Comparison of ENCODE assay signal across 16 cellular contexts in genomic region chr16:65227041-65227835, GRCh38.
DNase-seq lines count a peak whose midpoint lies in the region; ATAC-seq, FAIRE-seq and TF ChIP-seq lines count a peak whose summit lies in the region.
"Had no signal": no experiment of that assay in that cellular context is flagged by ENCODE, and none has a peak within 500 bp of the region (broad histone marks: within the 10 kb centered on the region; RNA-seq: fewer than 3 reads in every experiment).

No MANE protein-coding gene starts in this region.

- H3F3A ChIP-seq in GM23338 (replicated peaks; ENCODE audit: low read depth): peaks cover 32% of the 10 kb centered on the region
- no peaks in the 10 kb centered on the region for H3F3A ChIP-seq in neural cell (ENCODE audit: insufficient read depth, low read length, poor library complexity, severe bottlenecking)

- peak; percentile 23 for TF ChIP-seq EP300 in neural cell (conservative IDR thresholded peaks at IDR 0.05; ENCODE audit: poor library complexity, severe bottlenecking)

- no peak overlapping the region for H2BK12ac ChIP-seq in H9 (ENCODE audit: insufficient read length, low read depth, low read length)

- peak; percentile 13 for FAIRE-seq in bronchial epithelial cell (lab: Jason Lieb, UNC)
- FAIRE-seq: G401.6, GM12892 had no signal

- H3K4ac ChIP-seq in H9 (ENCODE audit: low read depth, low read length): no peak overlapping the region

- H3K18ac ChIP-seq in H9 (ENCODE audit: insufficient read length, low read depth, low read length): no peak overlapping the region

- H3K4me1 Mint-ChIP-seq in GM23338 (peaks cover 78% of the 10 kb centered on the region), type B pancreatic cell (ENCODE audit: unreplicated experiment) (peaks cover 32% of the 10 kb centered on the region), H9 (peaks cover 51 to 84% of the 10 kb centered on the region in 2 experiments)
- H3K4me1 Mint-ChIP-seq: CD4-positive, alpha-beta memory T cell had no signal

- no peak overlapping the region for H2AFZ ChIP-seq in GM23338
- no peak overlapping the region for H2AFZ ChIP-seq in neural cell (ENCODE audit: low read depth, low read length)
- no peak overlapping the region for H2AFZ ChIP-seq in H9 (ENCODE audit: low read length)

- H3K14ac ChIP-seq in H9 (ENCODE audit: insufficient read depth, low read length): no peak overlapping the region

- H2BK15ac ChIP-seq in H9 (ENCODE audit: low read depth, low read length): no peak overlapping the region

- H3K27me3 ChIP-seq in GM23338 (ENCODE audit: insufficient read depth): peaks cover 14% of the 10 kb centered on the region; the same call in 1 of the 2 replicates
- peaks cover 1% of the 10 kb centered on the region for H3K27me3 ChIP-seq in bronchial epithelial cell (ENCODE audit: control insufficient read depth, insufficient read depth, low read length)
- H3K27me3 ChIP-seq in neural cell (ENCODE audit: insufficient read depth, low read depth, low read length): no peaks in the 10 kb centered on the region
- H3K27me3 ChIP-seq in H9 (ENCODE audit: insufficient read depth, low read length): no peaks in the 10 kb centered on the region

- H3K4me3 ChIP-seq in GM23338: no peak overlapping the region
- no peak overlapping the region for H3K4me3 ChIP-seq in bronchial epithelial cell (ENCODE audit: low read depth, low read length)
- H3K4me3 ChIP-seq in neural cell (ENCODE audit: low read length): no peak overlapping the region
- H3K4me3 ChIP-seq: HAP-1 had no signal

- ATAC-seq in GM23338 (peak; percentile 9), HG02885 (IDR thresholded peaks at IDR 0.05; ENCODE audit: poor library complexity, unreplicated experiment) (no peak)

- no peak overlapping the region for H3K23ac ChIP-seq in H9 (ENCODE audit: insufficient read length, low read depth, low read length)

- DNase-seq in GM23338 (ENCODE audit: low spot score): peak; percentile 28
- no peak for DNase-seq in bronchial epithelial cell (ENCODE audit: low read depth)
- no peak for DNase-seq in type B pancreatic cell (ENCODE audit: extremely low spot score, unreplicated experiment)
- DNase-seq in H9: no peak
- DNase-seq: C1 segment of cervical spinal cord; Calu3; CD4-positive, alpha-beta memory T cell; COR-L47; DMS53; DMS79 treated with DMSO at 0.1 percent for 48 hours; HFFc6 had no signal

- H3K9ac ChIP-seq in neural cell (ENCODE audit: low read length) (no peak overlapping the region), H9 (ENCODE audit: extremely low read depth, insufficient read length, low read length) (no peak overlapping the region)

- H4K20me1 ChIP-seq in GM23338 (replicated peaks; ENCODE audit: insufficient read depth): peaks cover 21% of the 10 kb centered on the region; the same call in 1 of the 2 replicates
- H4K20me1 ChIP-seq in neural cell (ENCODE audit: insufficient read depth): no peaks in the 10 kb centered on the region
- H4K20me1 ChIP-seq in H9 (ENCODE audit: control insufficient read depth, insufficient read depth, insufficient read length): peaks cover 2% of the 10 kb centered on the region

- H3K23me2 ChIP-seq in H9 (ENCODE audit: insufficient read length, low read depth, low read length, poor library complexity, severe bottlenecking): peaks cover 3% of the 10 kb centered on the region

- H3K9me3 Mint-ChIP-seq in GM23338: no peaks in the 10 kb centered on the region
- no peaks in the 10 kb centered on the region for H3K9me3 Mint-ChIP-seq in type B pancreatic cell
- H3K9me3 Mint-ChIP-seq in H9: peaks cover 0 to 2% of the 10 kb centered on the region in 2 experiments; a peak in 1 of 5 replicates
- H3K9me3 Mint-ChIP-seq: HFFc6 had no signal

- no peak overlapping the region for H3K56ac ChIP-seq in H9 (ENCODE audit: insufficient read length, low read depth, low read length)

- H3K4me1 ChIP-seq in GM23338 (ENCODE audit: insufficient read depth) (peaks cover 65% of the 10 kb centered on the region), H9 (ENCODE audit: insufficient read depth, low read length) (peaks cover 4% of the 10 kb centered on the region; the same call in 1 of the 2 replicates)
- H3K4me1 ChIP-seq: HAP-1 had no signal

- TF ChIP-seq CTCF in GM23338 (conservative IDR thresholded peaks at IDR 0.05; ENCODE audit: low read depth in 2 of 2) (no peak), bronchial epithelial cell (IDR thresholded peaks at IDR 0.05; ENCODE audit: insufficient read depth, low read length, severe bottlenecking) (no peak), neural cell (IDR thresholded peaks at IDR 0.05; ENCODE audit: poor library complexity, severe bottlenecking) (no peak), type B pancreatic cell (conservative IDR thresholded peaks at IDR 0.05) (no peak), H9 (conservative IDR thresholded peaks at IDR 0.05) (no peak)

- H3K4me2 ChIP-seq in GM23338: peak overlapping the region; percentile 96; the same call in 1 of the 2 replicates
- H3K4me2 ChIP-seq in neural cell (ENCODE audit: low read length): no peak overlapping the region
- no peak overlapping the region for H3K4me2 ChIP-seq in H9 (ENCODE audit: insufficient read depth, insufficient read length, low read length)

- H4K91ac ChIP-seq in H9 (ENCODE audit: insufficient read length, low read depth, low read length): no peak overlapping the region

- H4K5ac ChIP-seq in H9 (ENCODE audit: insufficient read length, low read depth, low read length): no peak overlapping the region

- H2BK120ac ChIP-seq in H9 (ENCODE audit: low read depth, low read length, poor library complexity, severe bottlenecking): no peak overlapping the region

- no peak overlapping the region for H2AK5ac ChIP-seq in H9 (ENCODE audit: insufficient read length, low read length)

- H3K36me3 ChIP-seq in GM23338 (ENCODE audit: insufficient read depth) (peaks cover 27% of the 10 kb centered on the region), bronchial epithelial cell (ENCODE audit: control insufficient read depth, insufficient read depth, low read length) (no peaks in the 10 kb centered on the region), neural cell (ENCODE audit: insufficient read depth, low read length) (no peaks in the 10 kb centered on the region)
- H3K36me3 ChIP-seq: HAP-1 had no signal

- H3K36me3 Mint-ChIP-seq in GM23338 (ENCODE audit: low read depth): peaks cover 53% of the 10 kb centered on the region
- peaks cover 7% of the 10 kb centered on the region for H3K36me3 Mint-ChIP-seq in type B pancreatic cell
- peaks cover 0 to 47% (median 36%) of the 10 kb centered on the region in 3 experiments; a peak in 5 of 7 replicates for H3K36me3 Mint-ChIP-seq in H9 (ENCODE audit: insufficient read depth in 1 of 3, low read depth in 3 of 3)

- no peak for TF ChIP-seq RAD21 in neural cell (conservative IDR thresholded peaks at IDR 0.05)

- H3K9me2 ChIP-seq in GM23338 (ENCODE audit: insufficient read depth) (no peaks in the 10 kb centered on the region), neural cell (ENCODE audit: insufficient read depth, low read length) (no peaks in the 10 kb centered on the region)

- H2BK5ac ChIP-seq in H9 (ENCODE audit: insufficient read length, low read length): no peak overlapping the region

- H3K27ac Mint-ChIP-seq in GM23338 (no peak overlapping the region), type B pancreatic cell (no peak overlapping the region), H9 (peak overlapping the region in 1 of 3 experiments; percentile 7; a peak in 1 of 7 replicates)
- H3K27ac Mint-ChIP-seq: CD4-positive, alpha-beta memory T cell; HFFc6 had no signal

- WGBS in H9 (ENCODE audit: extremely low coverage, insufficient read length, low lambda C conversion rate): no CpG with 5 or more reads among the region's 1 CpG

- no peak overlapping the region for H4K8ac ChIP-seq in H9 (replicated peaks; ENCODE audit: insufficient read length, low read depth, low read length)

- H3K27ac ChIP-seq in GM23338 (ENCODE audit: low read depth): peak overlapping the region; percentile 84
- H3K27ac ChIP-seq in neural cell (ENCODE audit: low read length): peak overlapping the region; percentile 34
- no peak overlapping the region for H3K27ac ChIP-seq in H9 (ENCODE audit: insufficient read length, low read depth, low read length)

- H3K27me3 Mint-ChIP-seq in GM23338 (ENCODE audit: insufficient read depth, low read depth, poor library complexity): peaks cover 11% of the 10 kb centered on the region
- peaks cover 43% of the 10 kb centered on the region for H3K27me3 Mint-ChIP-seq in type B pancreatic cell
- H3K27me3 Mint-ChIP-seq in H9 (ENCODE audit: low read depth): peaks cover 5% of the 10 kb centered on the region
- H3K27me3 Mint-ChIP-seq: CD4-positive, alpha-beta memory T cell had no signal

- H3K4me3 Mint-ChIP-seq in GM23338 (no peak overlapping the region), type B pancreatic cell (no peak overlapping the region), H9 (no peak overlapping the region)
- H3K4me3 Mint-ChIP-seq: CD4-positive, alpha-beta memory T cell; HFFc6 had no signal

- no peaks in the 10 kb centered on the region for H3K79me1 ChIP-seq in H9 (ENCODE audit: insufficient read depth, low read depth, low read length, poor library complexity, severe bottlenecking)

- H2BK20ac ChIP-seq in H9 (ENCODE audit: low read depth, low read length, poor library complexity, severe bottlenecking): no peak overlapping the region

- peaks cover 16% of the 10 kb centered on the region for H3K79me2 ChIP-seq in GM23338 (replicated peaks; ENCODE audit: insufficient read depth)
- H3K79me2 ChIP-seq in neural cell (replicated peaks; ENCODE audit: insufficient read depth, low read length): no peaks in the 10 kb centered on the region
- peaks cover 2% of the 10 kb centered on the region; the same call in 1 of the 2 replicates for H3K79me2 ChIP-seq in H9 (ENCODE audit: insufficient read depth, low read length)

- H3K9me3 ChIP-seq in neural cell (ENCODE audit: low read length): no peaks in the 10 kb centered on the region
- no peaks in the 10 kb centered on the region for H3K9me3 ChIP-seq in H9 (ENCODE audit: control insufficient read depth, low read depth, low read length)
- H3K9me3 ChIP-seq: HAP-1 had no signal

- no peak overlapping the region for H3T11ph ChIP-seq in H9 (ENCODE audit: low read length)

TF ChIP-seq in neural cell, 6 proteins besides CTCF, POLR2A, EP300 and RAD21:
- TF ChIP-seq MXI1 (conservative IDR thresholded peaks at IDR 0.05; ENCODE audit: poor library complexity, severe bottlenecking) (no peak), POLR2AphosphoS5 (IDR thresholded peaks at IDR 0.05) (peak; percentile 66)
